In genomic region chr12:34163443-34163842, GRCh38 we compare ENCODE assay signal across 22 cellular contexts.
DNase-seq lines count a peak whose midpoint lies in the region; ATAC-seq, FAIRE-seq and TF ChIP-seq lines count a peak whose summit lies in the region.
"Had no signal": no experiment of that assay in that cellular context is flagged by ENCODE, and none has a peak within 500 bp of the region (broad histone marks: within the 10 kb centered on the region; RNA-seq: fewer than 3 reads in every experiment).

No MANE protein-coding gene starts in this region.

- no peaks in the 10 kb centered on the region for H3K27me3 ChIP-seq in bronchial epithelial cell (ENCODE audit: control insufficient read depth, insufficient read depth, low read length)

- CTCF ChIA-PET in Calu3 (lab: Charles Lee): no interaction called here

- ATAC-seq in naive thymus-derived CD8-positive, alpha-beta T cell: no peak
- ATAC-seq: GM12878, HCT116 had no signal

- no peak overlapping the region for H3K4me3 Mint-ChIP-seq in Calu3 (ENCODE audit: low read depth, unreplicated experiment)
- no peak overlapping the region for H3K4me3 Mint-ChIP-seq in naive thymus-derived CD8-positive, alpha-beta T cell
- H3K4me3 Mint-ChIP-seq: IgD-negative memory B cell; T-helper 2 cell treated with Interferon-gamma antibody and Interleukin-4, amounts not matched to agents 5 μg/mL and 100 μg/mL, for 36 hours had no signal

- no peaks in the 10 kb centered on the region for H3K9me3 Mint-ChIP-seq in Calu3 (ENCODE audit: low read depth, unreplicated experiment)
- no peaks in the 10 kb centered on the region for H3K9me3 Mint-ChIP-seq in naive thymus-derived CD8-positive, alpha-beta T cell
- H3K9me3 Mint-ChIP-seq: IgD-negative memory B cell; T-helper 2 cell treated with Interferon-gamma antibody and Interleukin-4, amounts not matched to agents 5 μg/mL and 100 μg/mL, for 36 hours had no signal

- no peak overlapping the region for H3K4me3 ChIP-seq in bronchial epithelial cell (ENCODE audit: low read depth, low read length)
- H3K4me3 ChIP-seq: GM12878, PC-9, SK-N-MC had no signal

- H3K36me3 ChIP-seq in bronchial epithelial cell (ENCODE audit: control insufficient read depth, insufficient read depth, low read length): no peaks in the 10 kb centered on the region

- no peaks in the 10 kb centered on the region for H3K27me3 Mint-ChIP-seq in Calu3 (ENCODE audit: unreplicated experiment)
- peaks cover 0 to 13% (median 6%) of the 10 kb centered on the region in 5 donors for H3K27me3 Mint-ChIP-seq in naive thymus-derived CD8-positive, alpha-beta T cell
- H3K27me3 Mint-ChIP-seq: IgD-negative memory B cell had no signal

- no TSS peak for BruUV-seq in Calu3 (replicated peaks; lab: Mats Ljungman, UMichigan)

- no peak for FAIRE-seq in bronchial epithelial cell (lab: Jason Lieb, UNC)
- FAIRE-seq: GM12878, GM18507 had no signal

- DNase-seq in COR-L47 (lab: John Stamatoyannopoulos, UW) (peak; percentile 44), Calu3 (peak; percentile 3), NCI-H345 treated with DMSO at 0.1 percent for 48 hours (lab: John Stamatoyannopoulos, UW; ENCODE audit: unreplicated experiment) (peak; percentile 75), bronchial epithelial cell (ENCODE audit: low read depth) (peak; percentile 10), GM13977 (ENCODE audit: low spot score) (no peak), 8988T (no peak), NCI-H2107 treated with DMSO at 0.1 percent for 48 hours (lab: John Stamatoyannopoulos, UW; ENCODE audit: unreplicated experiment) (no peak)
- no peak for DNase-seq in naive thymus-derived CD8-positive, alpha-beta T cell
- DNase-seq: EL, GOT3, NCI-H1092 treated with DMSO at 0.1 percent for 48 hours, NCI-H187, NCI-H2171, NCI-H446 treated with DMSO at 0.1 percent for 48 hours, NCI-H774 had no signal

- intact Hi-C loops in Calu3 (cut with micrococcal nuclease; ENCODE audit: unreplicated experiment): no loop called here

- POLR2A ChIA-PET in naive thymus-derived CD8-positive, alpha-beta T cell (lab: Charles Lee): no interaction called here

- H3K36me3 Mint-ChIP-seq in Calu3 (ENCODE audit: insufficient read depth, unreplicated experiment): no peaks in the 10 kb centered on the region
- H3K36me3 Mint-ChIP-seq in naive thymus-derived CD8-positive, alpha-beta T cell: no peaks in the 10 kb centered on the region

- no peak overlapping the region for H3K27ac Mint-ChIP-seq in Calu3 (ENCODE audit: unreplicated experiment)
- no peak overlapping the region for H3K27ac Mint-ChIP-seq in naive thymus-derived CD8-positive, alpha-beta T cell
- H3K27ac Mint-ChIP-seq: IgD-negative memory B cell; T-helper 2 cell treated with Interferon-gamma antibody and Interleukin-4, amounts not matched to agents 5 μg/mL and 100 μg/mL, for 36 hours had no signal

- in situ Hi-C loops in GM13977 (cut with MboI; ENCODE audit: low pct_unique_long_range_greater_than_20kb, low sequenced_read_pairs, unreplicated experiment): no loop called here

- no peaks in the 10 kb centered on the region for H3K4me1 Mint-ChIP-seq in Calu3 (ENCODE audit: low read depth, unreplicated experiment)
- H3K4me1 Mint-ChIP-seq in naive thymus-derived CD8-positive, alpha-beta T cell: no peaks in the 10 kb centered on the region
- H3K4me1 Mint-ChIP-seq: IgD-negative memory B cell had no signal

- no peak for TF ChIP-seq CTCF in Calu3 (IDR thresholded peaks at IDR 0.05; ENCODE audit: unreplicated experiment)
- no peak for TF ChIP-seq CTCF in bronchial epithelial cell (IDR thresholded peaks at IDR 0.05; ENCODE audit: insufficient read depth, low read length, severe bottlenecking)
- TF ChIP-seq CTCF in GM13977 (IDR thresholded peaks at IDR 0.05; ENCODE audit: extremely low read depth, insufficient read depth, missing control alignments): no peak

Comparison
In these comparisons a context has a peak if more than half of its experiments do, and no peak if none do; other contexts are left out.
1. DNase-seq: peak in COR-L47 (single experiment), Calu3 (single experiment), NCI-H345 treated with DMSO at 0.1 percent for 48 hours (single experiment) and bronchial epithelial cell (single experiment); none in GM13977 (single experiment), naive thymus-derived CD8-positive, alpha-beta T cell (0 of 10), 8988T (single experiment) and NCI-H2107 treated with DMSO at 0.1 percent for 48 hours (single experiment).